Comparison of ENCODE assay signal across 8 cellular contexts in genomic region chr1:12386130-12386529, GRCh38.
DNase-seq lines count a peak whose midpoint lies in the region; ATAC-seq and TF ChIP-seq lines count a peak whose summit lies in the region.

No MANE protein-coding gene starts in this region.

- peaks cover 43% of the 10 kb centered on the region for H3K4me1 Mint-ChIP-seq in T-helper 17 cell

- no TSS peak for BruUV-seq in HCT116 (replicated peaks; lab: Mats Ljungman, UMichigan)

- H3K9me2 ChIP-seq in HCT116 (ENCODE audit: insufficient read depth): no peaks in the 10 kb centered on the region

- no peak overlapping the region for H3K27ac ChIP-seq in HCT116 (ENCODE audit: low read depth, low read length)

- peaks cover 6 to 9% of the 10 kb centered on the region in 2 experiments; a peak in 2 of 4 replicates for H3K9me3 ChIP-seq in HCT116 (ENCODE audit: control insufficient read depth in 1 of 2, insufficient read depth in 1 of 2, low read depth in 1 of 2, low read length in 2 of 2)
- no peaks in the 10 kb centered on the region for H3K9me3 ChIP-seq in T-helper 17 cell (ENCODE audit: control insufficient read depth, low read length, poor library complexity, severe bottlenecking)

- no peak for TF ChIP-seq RAD21 in HCT116 (IDR thresholded peaks at IDR 0.05; ENCODE audit: low read depth)

- peak; percentile 55; the same call in 1 of the 2 replicates for ATAC-seq in HCT116
- peak; percentile 98 for ATAC-seq in T-helper 17 cell
- ATAC-seq in GM18511 (IDR thresholded peaks at IDR 0.05; ENCODE audit: unreplicated experiment): no peak

- peaks cover 16% of the 10 kb centered on the region for H3K36me3 Mint-ChIP-seq in T-helper 17 cell (ENCODE audit: low read depth)

- POLR2A ChIA-PET in HCT116 (lab: Charles Lee): no interaction called here

- H3K27ac Mint-ChIP-seq in T-helper 17 cell: peak overlapping the region; percentile 91

- no peaks in the 10 kb centered on the region for H3K27me3 ChIP-seq in HCT116 (ENCODE audit: insufficient read depth, low read length)

- no peak for DNase-seq in HCT116 (ENCODE audit: low read depth, low spot score)
- DNase-seq in T-helper 17 cell: peak in 1 of 3 donors; percentile 8
- peak; percentile 22 for DNase-seq in astrocyte of the cerebellum (ENCODE audit: low read depth)
- DNase-seq in mucosa of gallbladder (ENCODE audit: low spot score): peak; percentile 73
- DNase-seq in mesenteric fat pad (ENCODE audit: low spot score): no peak
- DNase-seq in NCI-H526 treated with DMSO at 0.1 percent for 48 hours (lab: John Stamatoyannopoulos, UW): no peak
- no peak for DNase-seq in cardiac septum (ENCODE audit: low spot score)

- intact Hi-C loops in HCT116 (cut with micrococcal nuclease) (no loop called here), cardiac septum (cut with DNase I) (no loop called here)

- in situ Hi-C loops in astrocyte of the cerebellum (cut with HindIII; ENCODE audit: low sequenced_read_pairs): no loop called here

- H2AFZ ChIP-seq in HCT116 (ENCODE audit: low read depth, low read length, poor library complexity, severe bottlenecking): no peak overlapping the region

- peak overlapping the region; percentile 50 for H3K4me3 Mint-ChIP-seq in T-helper 17 cell

- RAD21 ChIA-PET in HCT116 (lab: Charles Lee; ENCODE audit: low non-redundant PET in 1 of 2, low total read pairs in 2 of 2, uncharacterized antibody in 2 of 2, unreplicated experiment in 2 of 2): no interaction called here

- no peak overlapping the region for H3K4me3 ChIP-seq in HCT116 (replicated peaks in 1 of 2; ENCODE audit: low read depth in 1 of 2, low read length in 2 of 2)
- no peak overlapping the region for H3K4me3 ChIP-seq in astrocyte of the cerebellum (ENCODE audit: low read depth, low read length)

- no peak for TF ChIP-seq CTCF in HCT116 (IDR thresholded peaks at IDR 0.05 in 2 of 3, conservative IDR thresholded peaks at IDR 0.05 in 1 of 3; ENCODE audit: borderline replicate concordance in 1 of 3, insufficient read depth in 1 of 3, low read depth in 2 of 3, low read length in 2 of 3)
- TF ChIP-seq CTCF in astrocyte of the cerebellum (IDR thresholded peaks at IDR 0.05; ENCODE audit: low read depth, low read length, missing control alignments): no peak

- H3K4me1 ChIP-seq in HCT116 (ENCODE audit: control insufficient read depth in 1 of 2, insufficient read depth in 2 of 2, low read length in 2 of 2): peaks cover 0 to 9% of the 10 kb centered on the region in 2 experiments; a peak in 2 of 4 replicates

- H3K79me2 ChIP-seq in HCT116 (ENCODE audit: insufficient read depth, low read length): no peaks in the 10 kb centered on the region

- no peak overlapping the region for H3K4me2 ChIP-seq in HCT116 (ENCODE audit: low read length)

- H4K20me1 ChIP-seq in HCT116 (ENCODE audit: insufficient read depth): no peaks in the 10 kb centered on the region

- CTCF ChIA-PET in HCT116 (lab: Charles Lee): no interaction called here

- H3K36me3 ChIP-seq in HCT116 (ENCODE audit: control insufficient read depth in 1 of 2, insufficient read depth in 2 of 2, low read length in 2 of 2): peaks cover 5 to 40% of the 10 kb centered on the region in 2 experiments; a peak in 3 of 4 replicates

- TF ChIP-seq POLR2A in HCT116 (IDR thresholded peaks at IDR 0.05; ENCODE audit: borderline replicate concordance, extremely low read depth, insufficient read depth, insufficient read length): no peak

- no peaks in the 10 kb centered on the region for H3K27me3 Mint-ChIP-seq in T-helper 17 cell

- H3K9ac ChIP-seq in HCT116 (ENCODE audit: low read length): no peak overlapping the region

TF ChIP-seq in HCT116, 20 proteins besides CTCF, POLR2A, EP300 and RAD21:
- TF ChIP-seq POLR2AphosphoS5 (IDR thresholded peaks at IDR 0.05; ENCODE audit: low read depth, low read length): no peak
- TF ChIP-seq SP1 (IDR thresholded peaks at IDR 0.05; ENCODE audit: low read depth): no peak
- TF ChIP-seq YY1 (IDR thresholded peaks at IDR 0.05; ENCODE audit: extremely low read depth, insufficient replicate concordance, low read depth, low read length): no peak
- TF ChIP-seq MAX (IDR thresholded peaks at IDR 0.05): no peak; the same call in 1 of the 2 replicates
- TF ChIP-seq TCF7L2 (IDR thresholded peaks at IDR 0.05; ENCODE audit: borderline replicate concordance, extremely low read depth, insufficient read depth, insufficient read length): no peak
- TF ChIP-seq EZH2 (IDR thresholded peaks at IDR 0.05): no peak
- no peak for TF ChIP-seq FOSL1 (IDR thresholded peaks at IDR 0.05; ENCODE audit: low read depth)
- TF ChIP-seq ATF3 (IDR thresholded peaks at IDR 0.05): no peak
- TF ChIP-seq CBX3 (IDR thresholded peaks at IDR 0.05; ENCODE audit: low read depth): no peak
- TF ChIP-seq ZNF274 (IDR thresholded peaks at IDR 0.05; ENCODE audit: low read depth, low read length): no peak
- no peak for TF ChIP-seq SRF (IDR thresholded peaks at IDR 0.05; ENCODE audit: low read depth)
- no peak for TF ChIP-seq JUND (IDR thresholded peaks at IDR 0.05)
- TF ChIP-seq REST (IDR thresholded peaks at IDR 0.05; ENCODE audit: low read depth): no peak
- TF ChIP-seq ZBTB33 (IDR thresholded peaks at IDR 0.05; ENCODE audit: extremely low read depth, insufficient replicate concordance, low read length): no peak
- TF ChIP-seq CEBPB (IDR thresholded peaks at IDR 0.05; ENCODE audit: low read depth): no peak
- TF ChIP-seq EGR1 (IDR thresholded peaks at IDR 0.05; ENCODE audit: low read depth): no peak
- TF ChIP-seq EZH2phosphoT487 (IDR thresholded peaks at IDR 0.05; ENCODE audit: borderline replicate concordance): no peak
- TF ChIP-seq ELF1 (IDR thresholded peaks at IDR 0.05; ENCODE audit: borderline replicate concordance, low read depth): no peak
- no peak for TF ChIP-seq SIN3A (IDR thresholded peaks at IDR 0.05; ENCODE audit: low read depth)

Comparison
In these comparisons a context has a peak if more than half of its experiments do, and no peak if none do; other contexts are left out.
1. DNase-seq: peak in astrocyte of the cerebellum (single experiment) and mucosa of gallbladder (single experiment); none in HCT116 (single experiment), mesenteric fat pad (single experiment), NCI-H526 treated with DMSO at 0.1 percent for 48 hours (single experiment) and cardiac septum (single experiment).